In genomic region chr13:42048625-42049453, GRCh38 we compare ENCODE assay signal across 8 cellular contexts. TPM values are rescaled to one million over a fixed set of nuclear protein-coding genes. Genes with fewer than 3 reads are reported as not detected.
DNase-seq lines count a peak whose midpoint lies in the region; ATAC-seq and TF ChIP-seq lines count a peak whose summit lies in the region.

A gene with protein sequence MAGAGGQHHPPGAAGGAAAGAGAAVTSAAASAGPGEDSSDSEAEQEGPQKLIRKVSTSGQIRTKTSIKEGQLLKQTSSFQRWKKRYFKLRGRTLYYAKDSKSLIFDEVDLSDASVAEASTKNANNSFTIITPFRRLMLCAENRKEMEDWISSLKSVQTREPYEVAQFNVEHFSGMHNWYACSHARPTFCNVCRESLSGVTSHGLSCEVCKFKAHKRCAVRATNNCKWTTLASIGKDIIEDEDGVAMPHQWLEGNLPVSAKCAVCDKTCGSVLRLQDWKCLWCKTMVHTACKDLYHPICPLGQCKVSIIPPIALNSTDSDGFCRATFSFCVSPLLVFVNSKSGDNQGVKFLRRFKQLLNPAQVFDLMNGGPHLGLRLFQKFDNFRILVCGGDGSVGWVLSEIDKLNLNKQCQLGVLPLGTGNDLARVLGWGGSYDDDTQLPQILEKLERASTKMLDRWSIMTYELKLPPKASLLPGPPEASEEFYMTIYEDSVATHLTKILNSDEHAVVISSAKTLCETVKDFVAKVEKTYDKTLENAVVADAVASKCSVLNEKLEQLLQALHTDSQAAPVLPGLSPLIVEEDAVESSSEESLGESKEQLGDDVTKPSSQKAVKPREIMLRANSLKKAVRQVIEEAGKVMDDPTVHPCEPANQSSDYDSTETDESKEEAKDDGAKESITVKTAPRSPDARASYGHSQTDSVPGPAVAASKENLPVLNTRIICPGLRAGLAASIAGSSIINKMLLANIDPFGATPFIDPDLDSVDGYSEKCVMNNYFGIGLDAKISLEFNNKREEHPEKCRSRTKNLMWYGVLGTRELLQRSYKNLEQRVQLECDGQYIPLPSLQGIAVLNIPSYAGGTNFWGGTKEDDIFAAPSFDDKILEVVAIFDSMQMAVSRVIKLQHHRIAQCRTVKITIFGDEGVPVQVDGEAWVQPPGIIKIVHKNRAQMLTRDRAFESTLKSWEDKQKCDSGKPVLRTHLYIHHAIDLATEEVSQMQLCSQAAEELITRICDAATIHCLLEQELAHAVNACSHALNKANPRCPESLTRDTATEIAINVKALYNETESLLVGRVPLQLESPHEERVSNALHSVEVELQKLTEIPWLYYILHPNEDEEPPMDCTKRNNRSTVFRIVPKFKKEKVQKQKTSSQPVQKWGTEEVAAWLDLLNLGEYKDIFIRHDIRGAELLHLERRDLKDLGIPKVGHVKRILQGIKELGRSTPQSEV (plus strand): TSS chr13:42048648. CDS start chr13:42048774, 126 bp downstream.

- no peaks in the 10 kb centered on the region for H3K36me3 ChIP-seq in BJ (ENCODE audit: control insufficient read depth, insufficient read depth, low read length)
- no peaks in the 10 kb centered on the region for H3K36me3 ChIP-seq in NT2/D1 (ENCODE audit: insufficient read depth, insufficient read length, low read length)

- H3K4me1 ChIP-seq in NT2/D1 (ENCODE audit: insufficient read depth, insufficient read length) = peaks cover 3% of the 10 kb centered on the region

- TF ChIP-seq CTCF in BJ (IDR thresholded peaks at IDR 0.05; ENCODE audit: insufficient read depth, low read depth, low read length) = no peak

- H3K4me3 Mint-ChIP-seq in stimulated activated effector memory CD8-positive, alpha-beta T cell treated with anti-CD3 and anti-CD28 coated beads, Interleukin-12 subunit alpha, Interleukin-12 subunit beta, amount 100 ng/mL, for 72 hours = peak within 1 kb of the TSS; percentile 85

- H3K27me3 ChIP-seq in BJ (ENCODE audit: control insufficient read depth, insufficient read depth, low read length) (no peaks in the 10 kb centered on the region), NT2/D1 (ENCODE audit: insufficient read depth, insufficient read length) (peaks cover 33% of the 10 kb centered on the region)

- H3K9me3 ChIP-seq in NT2/D1 (ENCODE audit: insufficient read depth, low read length) = no peaks in the 10 kb centered on the region

- H3K4me1 Mint-ChIP-seq in stimulated activated effector memory CD8-positive, alpha-beta T cell treated with anti-CD3 and anti-CD28 coated beads, Interleukin-12 subunit alpha, Interleukin-12 subunit beta, amount 100 ng/mL, for 72 hours = peaks cover 14% of the 10 kb centered on the region

- H3K9ac ChIP-seq in NT2/D1 (ENCODE audit: insufficient read length, low read depth) = peak within 1 kb of the TSS; percentile 81

- DNase-seq in BJ (ENCODE audit: low read depth) (no peak), NT2/D1 (ENCODE audit: low read depth, low spot score) (no peak), activated T-cell treated with anti-CD3 and anti-CD28 coated beads for 24 hours (ENCODE audit: low read depth) (peak; percentile 56), epidermal melanocyte (ENCODE audit: insufficient read length, low spot score) (peak; percentile 74), midbrain (lab: John Stamatoyannopoulos, UW) (peak; percentile 84)
- DNase-seq in stimulated activated effector memory CD8-positive, alpha-beta T cell treated with anti-CD3 and anti-CD28 coated beads, Interleukin-12 subunit alpha, Interleukin-12 subunit beta, amount 100 ng/mL, for 72 hours (ENCODE audit: low spot score in 2 of 2) = peak; percentile 48 to 84

- peak within 1 kb of the TSS; percentile 83 for H3K27ac Mint-ChIP-seq in stimulated activated effector memory CD8-positive, alpha-beta T cell treated with anti-CD3 and anti-CD28 coated beads, Interleukin-12 subunit alpha, Interleukin-12 subunit beta, amount 100 ng/mL, for 72 hours

- POLR2A ChIA-PET in BJ (lab: Charles Lee) = interaction anchor here (1.1 kb wide), 1 partner anchor 369 kb away, joined by 4 read pairs; no protein-coding TSS in a partner anchor

- no peaks in the 10 kb centered on the region for H3K9me3 Mint-ChIP-seq in stimulated activated effector memory CD8-positive, alpha-beta T cell treated with anti-CD3 and anti-CD28 coated beads, Interleukin-12 subunit alpha, Interleukin-12 subunit beta, amount 100 ng/mL, for 72 hours

- peaks cover 8% of the 10 kb centered on the region for H3K36me3 Mint-ChIP-seq in stimulated activated effector memory CD8-positive, alpha-beta T cell treated with anti-CD3 and anti-CD28 coated beads, Interleukin-12 subunit alpha, Interleukin-12 subunit beta, amount 100 ng/mL, for 72 hours

- H3K4me3 ChIP-seq in BJ (ENCODE audit: low read depth, low read length) (peak within 1 kb of the TSS; percentile 72), NT2/D1 (ENCODE audit: insufficient read length, low read depth) (peak within 1 kb of the TSS; percentile 66)

- CTCF ChIA-PET in BJ (lab: Yijun Ruan, JAX) = interaction anchor here (0.9 to 1.7 kb wide), 4 partner anchors 15 to 381 kb away, joined by 3 to 7 read pairs (median 4); no protein-coding TSS in a partner anchor

- peak; percentile 48 for ATAC-seq in GM19035 (IDR thresholded peaks at IDR 0.05; ENCODE audit: unreplicated experiment)
- peak; percentile 43 for ATAC-seq in HG03342 (IDR thresholded peaks at IDR 0.05; ENCODE audit: unreplicated experiment)
- ATAC-seq in stimulated activated effector memory CD8-positive, alpha-beta T cell treated with anti-CD3 and anti-CD28 coated beads, Interleukin-12 subunit alpha, Interleukin-12 subunit beta, amount 100 ng/mL, for 72 hours = peak; percentile 85

RNA-seq across cellular contexts. Expression of the gene that starts here (rescaled TPM):
- polyA plus RNA-seq in BJ (2011; rRNA removed) = 4.2 and 5.3 TPM in 2 replicates
- 18.1 and 19.6 TPM in 2 replicates for polyA minus RNA-seq in BJ (2011; rRNA and poly(A)+ RNA removed)

Comparison
In these comparisons a context has a peak if more than half of its experiments do, and no peak if none do; other contexts are left out.
1. DNase-seq: peak in activated T-cell treated with anti-CD3 and anti-CD28 coated beads for 24 hours (single experiment), epidermal melanocyte (single experiment), midbrain (single experiment) and stimulated activated effector memory CD8-positive, alpha-beta T cell treated with anti-CD3 and anti-CD28 coated beads, Interleukin-12 subunit alpha, Interleukin-12 subunit beta, amount 100 ng/mL, for 72 hours (2 of 2); none in BJ (single experiment) and NT2/D1 (single experiment).
2. Peak in every context shown above with its lines, with median percentiles within 50 percentile points of each other: ATAC-seq.